10 cellular contexts compared by ENCODE assay signal in genomic region chr12:95182868-95183415, GRCh38. TPM values are rescaled to one million over a fixed set of nuclear protein-coding genes. Genes with fewer than 3 reads are reported as not detected.
DNase-seq lines count a peak whose midpoint lies in the region; ATAC-seq and TF ChIP-seq lines count a peak whose summit lies in the region.
"Had no signal": no experiment of that assay in that cellular context is flagged by ENCODE, and none has a peak within 500 bp of the region (broad histone marks: within the 10 kb centered on the region; RNA-seq: fewer than 3 reads in every experiment).

No MANE protein-coding gene starts in this region.

- no peak overlapping the region for H3K27ac Mint-ChIP-seq in activated naive CD4-positive, alpha-beta T cell treated with anti-CD3 and anti-CD28 coated beads, Interleukin-2, amount 50 U/mL, for 72 hours
- H3K27ac Mint-ChIP-seq: CD4-positive, alpha-beta T cell had no signal

- H3K9ac ChIP-seq in HUES48 (ENCODE audit: low read depth, low read length): peak overlapping the region; percentile 9; the same call in 1 of the 2 replicates

- ATAC-seq in activated naive CD4-positive, alpha-beta T cell treated with anti-CD3 and anti-CD28 coated beads, Interleukin-2, amount 50 U/mL, for 72 hours: peak; percentile 82 to 83
- no peak for ATAC-seq in HG03108 (IDR thresholded peaks at IDR 0.05; ENCODE audit: unreplicated experiment)

- H3K9me3 ChIP-seq in HUES48 (ENCODE audit: control insufficient read depth, insufficient read depth, low read length): no peaks in the 10 kb centered on the region
- no peaks in the 10 kb centered on the region for H3K9me3 ChIP-seq in prostate gland

- DNase-seq in activated naive CD4-positive, alpha-beta T cell treated with anti-CD3 and anti-CD28 coated beads, Interleukin-2, amount 50 U/mL, for 72 hours (ENCODE audit: low spot score in 2 of 2): no peak
- no peak for DNase-seq in activated naive CD4-positive, alpha-beta T cell treated with Interleukin-2 at 50 U/mL for 16 hours
- DNase-seq in dedifferentiated amniotic fluid mesenchymal stem cell (ENCODE audit: extremely low spot score) (peak; percentile 80), NCI-H2081 treated with DMSO at 0.1 percent for 48 hours (lab: John Stamatoyannopoulos, UW) (no peak), prostate gland (ENCODE audit: low spot score) (no peak)
- DNase-seq in stimulated activated CD4-positive, alpha-beta T cell treated with anti-CD3 and anti-CD28 coated beads, Interleukin-4, amount 100 ng/mL, for 24 hours: peak; percentile 6
- DNase-seq: CD4-positive, alpha-beta T cell; KG1 had no signal

- 77% methylated on average over 5 of the region's 5 CpGs for WGBS in prostate gland

- H3K36me3 ChIP-seq in HUES48 (ENCODE audit: control insufficient read depth, insufficient read depth, low read length): 0 out of 2 replicates have a peak, but pooled peaks cover 3% of the 10 kb centered on the region
- H3K36me3 ChIP-seq in prostate gland: no peaks in the 10 kb centered on the region

- no peak for TF ChIP-seq CTCF in prostate gland (IDR thresholded peaks at IDR 0.05)

- H3K4me3 ChIP-seq in HUES48 (ENCODE audit: low read depth, low read length): no peak overlapping the region
- no peak overlapping the region for H3K4me3 ChIP-seq in prostate gland

- peaks cover 4% of the 10 kb centered on the region for H3K4me1 ChIP-seq in HUES48 (ENCODE audit: control insufficient read depth, insufficient read depth, low read length)
- H3K4me1 ChIP-seq in prostate gland (replicated peaks): no peaks in the 10 kb centered on the region

- H3K27ac ChIP-seq in HUES48 (ENCODE audit: low read depth, low read length): no peak overlapping the region
- H3K27ac ChIP-seq in prostate gland: no peak overlapping the region

- H3K9me3 Mint-ChIP-seq in activated naive CD4-positive, alpha-beta T cell treated with anti-CD3 and anti-CD28 coated beads, Interleukin-2, amount 50 U/mL, for 72 hours: no peaks in the 10 kb centered on the region
- H3K9me3 Mint-ChIP-seq: CD4-positive, alpha-beta T cell had no signal

- no peaks in the 10 kb centered on the region for H3K36me3 Mint-ChIP-seq in activated naive CD4-positive, alpha-beta T cell treated with anti-CD3 and anti-CD28 coated beads, Interleukin-2, amount 50 U/mL, for 72 hours

- no peak for TF ChIP-seq POLR2A in prostate gland (IDR thresholded peaks at IDR 0.05)

- intact Hi-C loops in prostate gland (cut with DNase I): no loop called here

- no peaks in the 10 kb centered on the region for H3K27me3 ChIP-seq in HUES48 (ENCODE audit: control insufficient read depth, insufficient read depth, low read length)
- H3K27me3 ChIP-seq in prostate gland (replicated peaks; ENCODE audit: insufficient read depth): no peaks in the 10 kb centered on the region

RNA-seq across cellular contexts. Expression of gene FGD6, which starts 34.3 kb away (rescaled TPM):
- total RNA-seq in activated naive CD4-positive, alpha-beta T cell treated with anti-CD3 and anti-CD28 coated beads, Interleukin-2, amount 50 U/mL, for 72 hours: 1 to 10 TPM; 1.4 to 1.8 TPM
- 10 to 100 TPM in 1 of 2 donors, 1 to 10 TPM in 1; 9.9 to 13.9 TPM for total RNA-seq in prostate gland

RNA-seq across cellular contexts. Expression of gene VEZT, which starts 34.7 kb away (rescaled TPM):
- total RNA-seq in activated naive CD4-positive, alpha-beta T cell treated with anti-CD3 and anti-CD28 coated beads, Interleukin-2, amount 50 U/mL, for 72 hours: 10 to 100 TPM; 35.5 to 63.1 TPM
- 10 to 100 TPM; 37.4 to 81.6 TPM for total RNA-seq in prostate gland

Comparison
In these comparisons a context has a peak if more than half of its experiments do, and no peak if none do; other contexts are left out.
1. DNase-seq: peak in dedifferentiated amniotic fluid mesenchymal stem cell (single experiment) and stimulated activated CD4-positive, alpha-beta T cell treated with anti-CD3 and anti-CD28 coated beads, Interleukin-4, amount 100 ng/mL, for 24 hours (single experiment); none in activated naive CD4-positive, alpha-beta T cell treated with anti-CD3 and anti-CD28 coated beads, Interleukin-2, amount 50 U/mL, for 72 hours (0 of 2), activated naive CD4-positive, alpha-beta T cell treated with Interleukin-2 at 50 U/mL for 16 hours (single experiment), NCI-H2081 treated with DMSO at 0.1 percent for 48 hours (single experiment) and prostate gland (single experiment).